Comparison of ENCODE assay signal across 10 cellular contexts in the genomic region with DNA sequence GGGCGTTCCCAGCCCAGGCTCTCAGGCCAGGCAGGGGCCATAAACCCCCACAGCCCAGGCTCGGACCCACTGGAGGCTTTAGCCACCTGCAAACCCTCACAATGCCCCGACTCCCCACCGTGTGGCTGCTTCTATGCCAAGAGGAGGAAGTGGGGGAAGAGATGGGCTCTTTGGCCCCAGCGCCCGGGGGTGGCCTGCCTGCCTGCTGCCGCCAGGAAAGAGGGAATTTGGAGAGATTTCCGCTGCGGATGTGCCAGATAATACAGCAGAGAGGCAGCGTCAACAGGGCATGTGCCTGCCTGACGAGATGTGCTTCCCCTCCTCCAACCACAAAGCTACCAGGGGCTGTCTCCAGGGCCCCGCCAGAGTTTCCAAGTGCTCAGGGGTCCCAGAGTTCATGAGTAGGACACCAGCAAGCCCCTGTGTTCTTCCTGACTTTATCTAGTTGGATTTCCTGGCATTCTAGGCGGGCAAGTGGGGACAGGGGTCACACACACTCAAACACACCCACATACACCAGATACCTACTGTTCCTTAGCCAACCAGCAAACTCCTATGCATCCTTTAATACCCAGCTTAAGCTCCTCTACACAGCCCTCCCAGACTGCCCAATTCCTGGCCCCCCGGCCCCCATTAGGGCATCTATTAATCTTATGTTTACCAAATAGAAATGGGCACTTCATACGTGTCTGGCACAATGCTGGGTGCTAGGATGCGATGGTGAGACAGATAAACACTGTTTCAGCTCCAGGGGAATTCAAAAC. TPM values are rescaled to one million over a fixed set of nuclear protein-coding genes. Genes with fewer than 3 reads are reported as not detected.
DNase-seq lines count a peak whose midpoint lies in the region; ATAC-seq, FAIRE-seq and TF ChIP-seq lines count a peak whose summit lies in the region.
"Had no signal": no experiment of that assay in that cellular context is flagged by ENCODE, and none has a peak within 500 bp of the region (broad histone marks: within the 10 kb centered on the region; RNA-seq: fewer than 3 reads in every experiment).

No MANE protein-coding gene starts in this region.

- TF ChIP-seq CTCF in AG04450 (IDR thresholded peaks at IDR 0.05; ENCODE audit: low read depth, low read length) = no peak
- TF ChIP-seq CTCF in PC-9 (conservative IDR thresholded peaks at IDR 0.05) = no peak
- TF ChIP-seq CTCF in endodermal cell (conservative IDR thresholded peaks at IDR 0.05) = no peak
- no peak for TF ChIP-seq CTCF in osteocyte (IDR thresholded peaks at IDR 0.05)

- no peak overlapping the region for H3K9ac ChIP-seq in endodermal cell (ENCODE audit: extremely low read depth, low read length, poor library complexity, severe bottlenecking)

- no peak for FAIRE-seq in urothelium cell line (lab: Jason Lieb, UNC)

- ATAC-seq in GM19397 (IDR thresholded peaks at IDR 0.05; ENCODE audit: unreplicated experiment) = no peak

- H3K27ac ChIP-seq in AG04450 (ENCODE audit: low read depth, low read length) = peak overlapping the region; percentile 83
- peak overlapping the region; percentile 92 for H3K27ac ChIP-seq in PC-9
- H3K27ac ChIP-seq in endodermal cell (ENCODE audit: low read depth, low read length) = no peak overlapping the region
- H3K27ac ChIP-seq: C4-2B had no signal

- peaks cover 84% of the 10 kb centered on the region for H3F3A ChIP-seq in PC-9 (ENCODE audit: insufficient read depth, low read depth)

- H3K4me3 ChIP-seq in AG04450 (ENCODE audit: low read depth, low read length) (no peak overlapping the region), PC-9 (peak overlapping the region; percentile 29; the same call in 1 of the 2 replicates), endodermal cell (ENCODE audit: low read length) (no peak overlapping the region)

- CTCF ChIA-PET in AG04450 (lab: Charles Lee) (interaction anchor here (3.7 kb wide), 1 partner anchor 59 kb away, joined by 27 read pairs; no protein-coding TSS in a partner anchor), PC-9 (lab: Charles Lee) (no interaction called here)

- H3K9me2 ChIP-seq in PC-9 (ENCODE audit: insufficient read depth) = no peaks in the 10 kb centered on the region

- BruUV-seq in PC-9 (replicated peaks; lab: Mats Ljungman, UMichigan) = no TSS peak

- H3K4me1 ChIP-seq in PC-9 (replicated peaks; ENCODE audit: insufficient read depth) (peaks cover 87% of the 10 kb centered on the region), endodermal cell (ENCODE audit: control insufficient read depth, insufficient read depth, low read length) (peaks cover 49% of the 10 kb centered on the region)

- H3K36me3 ChIP-seq in PC-9 (ENCODE audit: low read depth) = peaks cover 17% of the 10 kb centered on the region; the same call in 1 of the 2 replicates
- H3K36me3 ChIP-seq in endodermal cell (ENCODE audit: control insufficient read depth, insufficient read depth, low read length) = peaks cover 95% of the 10 kb centered on the region

- intact Hi-C loops in PC-9 (cut with micrococcal nuclease; ENCODE audit: unreplicated experiment) = loop anchor here (2.0 to 10.0 kb wide), 3 partner anchors 75 to 617 kb away; partner anchors contain the start of genes CASP9 and DNAJC16

- H3K36me3 Mint-ChIP-seq in endodermal cell (ENCODE audit: low read depth) (peaks cover 66% of the 10 kb centered on the region), osteocyte (ENCODE audit: unreplicated experiment) (peaks cover 31% of the 10 kb centered on the region)

- H3K27me3 Mint-ChIP-seq in endodermal cell (ENCODE audit: insufficient read depth) = no peaks in the 10 kb centered on the region
- no peaks in the 10 kb centered on the region for H3K27me3 Mint-ChIP-seq in osteocyte (ENCODE audit: unreplicated experiment)

- H3K9me3 Mint-ChIP-seq in endodermal cell = no peaks in the 10 kb centered on the region
- no peaks in the 10 kb centered on the region for H3K9me3 Mint-ChIP-seq in osteocyte (ENCODE audit: unreplicated experiment)

- H3K4me2 ChIP-seq in PC-9 = peak overlapping the region; percentile 96

- H3K4me1 Mint-ChIP-seq in endodermal cell (peaks cover 56% of the 10 kb centered on the region), osteocyte (ENCODE audit: unreplicated experiment) (peaks cover 78% of the 10 kb centered on the region)

- H3K27me3 ChIP-seq in AG04450 (ENCODE audit: control insufficient read depth, insufficient read depth, low read length) (no peaks in the 10 kb centered on the region), PC-9 (ENCODE audit: insufficient read depth, low read depth) (no peaks in the 10 kb centered on the region), endodermal cell (ENCODE audit: control insufficient read depth, insufficient read depth, low read length, poor library complexity, severe bottlenecking) (no peaks in the 10 kb centered on the region)

- WGBS in endodermal cell (ENCODE audit: insufficient coverage in 1 of 2, insufficient read length in 1 of 2), 2 experiments = 78 to 87% methylated on average over 9 to 16 of the region's 16 CpGs

- H3K27ac Mint-ChIP-seq in endodermal cell (peak overlapping the region; percentile 52), osteocyte (ENCODE audit: unreplicated experiment) (peak overlapping the region; percentile 86)

- peaks cover 85% of the 10 kb centered on the region for H3K79me2 ChIP-seq in PC-9 (ENCODE audit: low read depth)

- no peaks in the 10 kb centered on the region; the same call in 1 of the 2 replicates for H3K9me3 ChIP-seq in AG04450 (ENCODE audit: control insufficient read depth, insufficient read depth, low read length)
- no peaks in the 10 kb centered on the region for H3K9me3 ChIP-seq in PC-9 (ENCODE audit: insufficient read depth, low read depth)
- no peaks in the 10 kb centered on the region for H3K9me3 ChIP-seq in endodermal cell (ENCODE audit: control insufficient read depth, low read length)

- DNase-seq in AG04450 (ENCODE audit: low read depth, low spot score) = no peak
- DNase-seq in PC-9 = no peak
- no peak for DNase-seq in endodermal cell
- DNase-seq in osteocyte (ENCODE audit: extremely low spot score, unreplicated experiment) = no peak
- no peak for DNase-seq in AML-193 (lab: John Stamatoyannopoulos, UW)
- DNase-seq in stimulated activated CD4-positive, alpha-beta T cell treated with anti-CD3 and anti-CD28 coated beads, Interleukin-4, amount 100 ng/mL, for 24 hours = no peak
- no peak for DNase-seq in urothelium cell line (ENCODE audit: low spot score)
- DNase-seq: NCI-H82 had no signal

- no peak overlapping the region for H3K4me3 Mint-ChIP-seq in endodermal cell
- H3K4me3 Mint-ChIP-seq in osteocyte (ENCODE audit: unreplicated experiment) = peak overlapping the region; percentile 24

- no peak overlapping the region for H2AFZ ChIP-seq in PC-9

- POLR2A ChIA-PET in AG04450 (lab: Yijun Ruan, JAX) (interaction anchor here (0.5 to 1.6 kb wide), 3 partner anchors 13 to 67 kb away, joined by 3 to 6 read pairs (median 5); no protein-coding TSS in a partner anchor), PC-9 (lab: Charles Lee; ENCODE audit: unreplicated experiment) (interaction anchor here (0.6 kb wide), 1 partner anchor 20 kb away, joined by 12 read pairs; no protein-coding TSS in a partner anchor)

- H4K20me1 ChIP-seq in PC-9 (ENCODE audit: insufficient read depth) = no peaks in the 10 kb centered on the region; the same call in 1 of the 2 replicates

RNA-seq across cellular contexts. Expression of gene EPHA2, which starts 14.1 kb away (rescaled TPM):
- polyA plus RNA-seq in AG04450 (2011; rRNA removed) = 19.1 and 26.0 TPM in 2 replicates
- polyA minus RNA-seq in AG04450 (2011; rRNA and poly(A)+ RNA removed) = 40.4 and 54.9 TPM in 2 replicates
- total RNA-seq in PC-9 (2021) (48.3 and 65.8 TPM in 2 replicates), endodermal cell (10 to 100 TPM; 56.5 to 64.3 TPM), osteocyte (152 and 155 TPM in 2 replicates)
- polyA plus RNA-seq in endodermal cell (2013, experiment 1 of 2) = 56.0 TPM
- polyA plus RNA-seq in endodermal cell (2013, experiment 2 of 2) = 56.3 TPM
